Comparison of ENCODE assay signal across 20 cellular contexts in the genomic region with DNA sequence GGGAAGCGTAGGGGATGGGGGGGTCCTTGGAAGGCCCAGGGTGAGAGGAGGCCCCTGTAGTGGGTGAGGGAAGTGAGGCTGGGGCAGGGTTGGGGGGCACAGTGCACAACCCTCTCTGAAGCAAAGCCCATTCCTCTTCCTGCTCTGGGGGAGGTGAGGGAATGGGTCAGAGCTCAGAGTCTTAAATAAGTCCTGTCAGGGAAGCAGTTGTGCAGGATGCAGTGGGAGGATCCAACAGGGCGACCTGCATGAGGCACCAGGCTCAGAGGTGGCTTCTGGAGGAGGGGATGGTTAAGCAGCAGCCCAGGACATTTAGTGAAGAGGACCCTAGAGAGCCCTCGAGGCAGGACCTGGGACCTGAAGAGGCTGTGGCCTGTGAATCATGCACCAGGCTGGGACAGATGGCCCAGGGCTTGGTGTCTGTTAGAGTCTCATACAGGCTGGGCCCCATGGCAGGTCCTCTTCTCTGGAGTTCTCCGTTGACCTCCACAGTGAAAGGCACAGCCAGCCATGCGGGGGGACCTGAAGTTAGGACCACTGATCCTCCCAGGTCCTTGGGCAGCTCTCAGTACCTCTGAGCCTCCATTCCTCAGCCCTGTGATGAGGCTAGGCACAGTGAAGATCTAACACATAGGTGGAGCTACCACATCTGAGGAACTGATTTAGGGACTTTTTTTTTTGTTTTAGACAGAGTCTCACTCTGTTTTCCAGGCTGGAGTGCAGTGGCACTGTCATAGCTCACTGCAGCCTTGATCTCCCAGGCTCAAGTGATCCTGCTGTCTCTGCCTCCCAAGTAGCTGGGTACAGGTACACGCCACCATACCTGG.
"Had no signal": no experiment of that assay in that cellular context is flagged by ENCODE, and none has a peak within 500 bp of the region (broad histone marks: within the 10 kb centered on the region; RNA-seq: fewer than 3 reads in every experiment).

No MANE protein-coding gene starts in this region.

- H3K27ac Mint-ChIP-seq: dendritic cell treated with granulocyte-macrophage colony-stimulating factor and Interleukin-4, amounts not matched to agents 40 ng/mL and 50 ng/mL, for 4 days; natural killer cell; stimulated activated effector memory CD8-positive, alpha-beta T cell treated with anti-CD3 and anti-CD28 coated beads, Interleukin-12 subunit alpha, Interleukin-12 subunit beta, amount 100 ng/mL, for 72 hours; T-cell had no signal

- DNase-seq: activated CD4-positive, alpha-beta T cell treated with anti-CD3 and anti-CD28 coated beads, Interleukin-2, amount 50 U/mL, for 4 hours; activated CD8-positive, alpha-beta memory T cell treated with anti-CD3 and anti-CD28 coated beads, Interleukin-2, amount 50 U/mL, for 48 hours; activated naive CD4-positive, alpha-beta T cell treated with Interleukin-2 at 50 U/mL for 16 hours; activated T-cell treated with anti-CD3 and anti-CD28 coated beads, Interleukin-2, amount 50 U/mL, for 48 hours; amygdala; effector CD4-positive, alpha-beta T cell; hippocampal formation; lower lobe of right lung; natural killer cell; right lobe of liver; stimulated activated CD4-positive, alpha-beta T cell treated with anti-CD3 and anti-CD28 coated beads, Interleukin-2, amount 100 ng/mL, for 24 hours; stomach; T-cell had no signal

- H3K27ac ChIP-seq: lower lobe of right lung, neutrophil, pancreas, right lobe of liver, skin epidermis, stomach, suprapubic skin had no signal

- H3K27me3 ChIP-seq: pancreas, right lobe of liver, stomach, suprapubic skin, tibial nerve had no signal

- H3K4me1 ChIP-seq: pancreas, right lobe of liver had no signal

- H3K36me3 ChIP-seq: lower lobe of right lung, pancreas, right lobe of liver, suprapubic skin, tibial nerve had no signal

- ATAC-seq: lower lobe of right lung; natural killer cell; right lobe of liver; stimulated activated effector memory CD8-positive, alpha-beta T cell treated with anti-CD3 and anti-CD28 coated beads, Interleukin-12 subunit alpha, Interleukin-12 subunit beta, amount 100 ng/mL, for 72 hours had no signal

- H3K4me3 ChIP-seq: lower lobe of right lung, pancreas, right lobe of liver, skin epidermis, stomach, suprapubic skin, tibial nerve had no signal

- H3K36me3 Mint-ChIP-seq: natural killer cell; stimulated activated effector memory CD8-positive, alpha-beta T cell treated with anti-CD3 and anti-CD28 coated beads, Interleukin-12 subunit alpha, Interleukin-12 subunit beta, amount 100 ng/mL, for 72 hours had no signal

- H3K9me3 ChIP-seq: lower lobe of right lung, neutrophil, pancreas, right lobe of liver, stomach, suprapubic skin, tibial nerve had no signal

- H3K9me3 Mint-ChIP-seq: dendritic cell treated with granulocyte-macrophage colony-stimulating factor and Interleukin-4, amounts not matched to agents 40 ng/mL and 50 ng/mL, for 4 days; natural killer cell; stimulated activated effector memory CD8-positive, alpha-beta T cell treated with anti-CD3 and anti-CD28 coated beads, Interleukin-12 subunit alpha, Interleukin-12 subunit beta, amount 100 ng/mL, for 72 hours; T-cell had no signal

- H3K4me3 Mint-ChIP-seq: dendritic cell treated with granulocyte-macrophage colony-stimulating factor and Interleukin-4, amounts not matched to agents 40 ng/mL and 50 ng/mL, for 4 days; natural killer cell; stimulated activated effector memory CD8-positive, alpha-beta T cell treated with anti-CD3 and anti-CD28 coated beads, Interleukin-12 subunit alpha, Interleukin-12 subunit beta, amount 100 ng/mL, for 72 hours; T-cell had no signal
